8 cellular contexts compared by ENCODE assay signal in the genomic region with DNA sequence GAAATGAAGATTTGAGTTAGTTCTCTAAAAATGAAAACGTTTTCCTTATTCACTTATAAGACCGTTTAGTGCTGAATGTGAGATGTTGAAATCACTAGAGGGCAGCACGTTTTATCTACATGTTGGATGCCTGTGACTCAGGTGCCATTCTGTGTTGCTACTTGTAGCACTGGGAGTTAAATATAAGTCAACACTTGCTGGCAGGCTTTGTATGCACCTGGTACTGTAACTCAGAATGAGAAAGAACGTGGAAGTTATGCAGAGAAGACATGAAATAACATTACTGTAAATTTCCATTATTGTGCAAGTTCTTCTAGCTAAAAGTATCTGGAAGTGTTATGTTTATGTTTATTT. TPM values are rescaled to one million over a fixed set of nuclear protein-coding genes. Genes with fewer than 3 reads are reported as not detected.
A peak's percentile ranks its signal among the peaks of the same experiment; 100 is the strongest.
DNase-seq lines count a peak whose midpoint lies in the region; ATAC-seq, FAIRE-seq and TF ChIP-seq lines count a peak whose summit lies in the region.

No MANE protein-coding gene starts in this region.

- TF ChIP-seq POLR2A in esophagus squamous epithelium (IDR thresholded peaks at IDR 0.05) = no peak

- peak in 4 of 6 experiments; percentile 19 to 39 (median 30) for TF ChIP-seq CTCF in esophagus squamous epithelium (IDR thresholded peaks at IDR 0.05)

- intact Hi-C loops in esophagus squamous epithelium (cut with DNase I) = no loop called here

- no peaks in the 10 kb centered on the region for H3K27me3 ChIP-seq in esophagus squamous epithelium

- no peaks in the 10 kb centered on the region for H3K9me3 ChIP-seq in esophagus squamous epithelium

- FAIRE-seq in RCC 7860 (lab: Jason Lieb, UNC) = peak; percentile 64

- 4 to 16% methylated on average over 4 of the region's 4 CpGs for WGBS in esophagus squamous epithelium, 2 donors

- peaks cover 0 to 40% (median 0%) of the 10 kb centered on the region in 3 donors for H3K36me3 ChIP-seq in esophagus squamous epithelium

- peaks cover 0 to 21% (median 6%) of the 10 kb centered on the region in 3 donors for H3K4me1 ChIP-seq in esophagus squamous epithelium

- H3K27ac ChIP-seq in esophagus squamous epithelium = no peak overlapping the region

- H3K4me3 ChIP-seq in esophagus squamous epithelium = no peak overlapping the region

- peak; percentile 8 for DNase-seq in stimulated activated CD4-positive, alpha-beta T cell treated with anti-CD3 and anti-CD28 coated beads, Interleukin-1b, Interleukin-23, amount 100 ng/mL, for 48 hours
- no peak for DNase-seq in stimulated activated CD4-positive, alpha-beta T cell treated with anti-CD3 and anti-CD28 coated beads, Interleukin-4, amount 100 ng/mL, for 24 hours
- DNase-seq in RCC 7860 (ENCODE audit: low spot score) (peak; percentile 59), esophagus squamous epithelium (lab: John Stamatoyannopoulos, UW) (no peak), pons (ENCODE audit: low spot score) (peak; percentile 40), HuH-7 (ENCODE audit: low spot score) (no peak), COLO829 (ENCODE audit: low spot score) (no peak)

- ATAC-seq in HG03558 (IDR thresholded peaks at IDR 0.05; ENCODE audit: extremely low read depth, unreplicated experiment) = peak; percentile 66

RNA-seq across cellular contexts. Expression of gene MIGA1, which starts 45.9 kb away (rescaled TPM):
- total RNA-seq in esophagus squamous epithelium = 10 to 100 TPM in 1 of 4 donors, 1 to 10 TPM in 3; 3.8 to 12.6 (median 7.5) TPM

Comparison
In these comparisons a context has a peak if more than half of its experiments do, and no peak if none do; other contexts are left out.
1. DNase-seq: peak in stimulated activated CD4-positive, alpha-beta T cell treated with anti-CD3 and anti-CD28 coated beads, Interleukin-1b, Interleukin-23, amount 100 ng/mL, for 48 hours (single experiment), RCC 7860 (single experiment) and pons (single experiment); none in stimulated activated CD4-positive, alpha-beta T cell treated with anti-CD3 and anti-CD28 coated beads, Interleukin-4, amount 100 ng/mL, for 24 hours (single experiment), esophagus squamous epithelium (single experiment), HuH-7 (single experiment) and COLO829 (single experiment).